23 cellular contexts compared by ENCODE assay signal in genomic region chr17:79871131-79871530, GRCh38.
"Had no signal": no experiment of that assay in that cellular context is flagged by ENCODE, and none has a peak within 500 bp of the region (broad histone marks: within the 10 kb centered on the region; RNA-seq: fewer than 3 reads in every experiment).

No MANE protein-coding gene starts in this region.

- H3K27ac Mint-ChIP-seq: activated CD4-positive, alpha-beta T cell treated with anti-CD3 and anti-CD28 coated beads for 36 hours; activated CD4-positive, alpha-beta T cell treated with anti-CD3 and anti-CD28 coated beads, Interleukin-2, amount 10 ng/mL, durations not matched to agents 7 days and 5 days; activated naive CD4-positive, alpha-beta T cell treated with anti-CD3 and anti-CD28 coated beads for 36 hours; activated naive CD4-positive, alpha-beta T cell treated with anti-CD3 and anti-CD28 coated beads, Interleukin-2, amount 50 U/mL, for 72 hours; activated T-cell treated with anti-CD3 and anti-CD28 coated beads, Interleukin-2, amount 50 U/mL, for 24 hours; activated T-helper 2 cell treated with anti-CD3 and anti-CD28 coated beads, Interferon-gamma antibody, Interleukin-2, Interleukin-4, amounts not matched to agents 10 μg/mL and 5 μg/mL and 100 μg/mL, durations not matched to agents 14 hours and 24 hours and 36 hours; brain had no signal

- H3K27me3 ChIP-seq: adrenal gland had no signal

- DNase-seq: activated CD4-positive, alpha-beta T cell treated with anti-CD3 and anti-CD28 coated beads for 36 hours; activated CD4-positive, alpha-beta T cell treated with anti-CD3 and anti-CD28 coated beads, Interleukin-2, amount 10 ng/mL, durations not matched to agents 7 days and 5 days; activated CD4-positive, alpha-beta T cell treated with anti-CD3 and anti-CD28 coated beads, Interleukin-2, amount 50 U/mL, for 48 hours; activated CD8-positive, alpha-beta T cell treated with anti-CD3 and anti-CD28 coated beads, Interleukin-2, amount 10 ng/mL, durations not matched to agents 7 days and 5 days; activated gamma-delta T cell treated with Interleukin-2 at 50 U/mL for 16 hours; activated naive CD4-positive, alpha-beta T cell treated with anti-CD3 and anti-CD28 coated beads for 36 hours; activated T-cell treated with anti-CD3 and anti-CD28 coated beads, Interleukin-2, amount 50 U/mL, for 24 hours; adrenal gland; Karpas-422; KBM-7; NCI-H1105; NCI-H1417 treated with DMSO at 0.1 percent for 48 hours; NCI-H187 treated with DMSO at 0.1 percent for 48 hours; NCI-H2081; NCI-H226; NCI-H446 treated with DMSO at 0.1 percent for 48 hours; NCI-H524 treated with DMSO at 0.1 percent for 48 hours; SIG-M5; T1000 had no signal

- H3K4me1 Mint-ChIP-seq: activated CD4-positive, alpha-beta T cell treated with anti-CD3 and anti-CD28 coated beads for 36 hours; central memory CD8-positive, alpha-beta T cell had no signal

- H3K36me3 Mint-ChIP-seq: activated naive CD4-positive, alpha-beta T cell treated with anti-CD3 and anti-CD28 coated beads, Interleukin-2, amount 50 U/mL, for 72 hours; brain had no signal

- H3K36me3 ChIP-seq: adrenal gland had no signal

- H3K27ac ChIP-seq: adrenal gland had no signal

- H3K9me3 ChIP-seq: adrenal gland had no signal

- H3K4me3 ChIP-seq: adrenal gland had no signal

- H3K4me3 Mint-ChIP-seq: activated CD4-positive, alpha-beta T cell treated with anti-CD3 and anti-CD28 coated beads for 36 hours; activated CD4-positive, alpha-beta T cell treated with anti-CD3 and anti-CD28 coated beads, Interleukin-2, amount 10 ng/mL, durations not matched to agents 7 days and 5 days; activated CD8-positive, alpha-beta T cell treated with anti-CD3 and anti-CD28 coated beads, Interleukin-2, amount 10 ng/mL, durations not matched to agents 7 days and 5 days; activated naive CD4-positive, alpha-beta T cell treated with anti-CD3 and anti-CD28 coated beads for 36 hours; activated T-cell treated with anti-CD3 and anti-CD28 coated beads, Interleukin-2, amount 50 U/mL, for 24 hours; brain; central memory CD8-positive, alpha-beta T cell had no signal

- H3K4me1 ChIP-seq: adrenal gland had no signal

- H3K27me3 Mint-ChIP-seq: activated CD4-positive, alpha-beta T cell treated with anti-CD3 and anti-CD28 coated beads for 36 hours had no signal

- H3K9me3 Mint-ChIP-seq: activated CD4-positive, alpha-beta T cell treated with anti-CD3 and anti-CD28 coated beads, Interleukin-2, amount 10 ng/mL, durations not matched to agents 7 days and 5 days; activated naive CD4-positive, alpha-beta T cell treated with anti-CD3 and anti-CD28 coated beads for 36 hours; activated naive CD4-positive, alpha-beta T cell treated with anti-CD3 and anti-CD28 coated beads, Interleukin-2, amount 50 U/mL, for 72 hours; activated T-cell treated with anti-CD3 and anti-CD28 coated beads, Interleukin-2, amount 50 U/mL, for 24 hours; activated T-helper 2 cell treated with anti-CD3 and anti-CD28 coated beads, Interferon-gamma antibody, Interleukin-2, Interleukin-4, amounts not matched to agents 10 μg/mL and 5 μg/mL and 100 μg/mL, durations not matched to agents 14 hours and 24 hours and 36 hours; central memory CD8-positive, alpha-beta T cell had no signal
